11 cellular contexts compared by ENCODE assay signal in the genomic region with DNA sequence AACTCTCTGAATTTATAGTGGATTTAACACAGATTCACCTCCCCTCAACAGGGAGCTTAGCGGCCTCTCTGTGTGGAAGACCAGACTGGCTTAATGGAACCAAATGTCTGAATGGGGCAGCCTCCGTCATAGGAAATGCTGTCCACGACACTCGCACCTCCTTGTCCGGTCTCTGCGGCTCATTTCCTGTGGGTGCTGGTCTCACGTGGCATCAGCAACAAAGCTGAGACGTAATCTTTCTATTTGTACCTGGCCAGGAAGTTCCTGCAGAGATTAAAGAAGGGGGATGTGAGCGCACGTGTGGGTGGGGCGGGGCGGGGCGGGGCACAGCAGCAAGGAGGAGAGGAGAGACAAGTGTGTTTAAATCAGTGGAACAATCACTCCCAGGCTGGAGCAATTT.
A peak's percentile ranks its signal among the peaks of the same experiment; 100 is the strongest.
DNase-seq lines count a peak whose midpoint lies in the region; ATAC-seq and TF ChIP-seq lines count a peak whose summit lies in the region.
"Had no signal": no experiment of that assay in that cellular context is flagged by ENCODE, and none has a peak within 500 bp of the region (broad histone marks: within the 10 kb centered on the region; RNA-seq: fewer than 3 reads in every experiment).

No MANE protein-coding gene starts in this region.

- H3K36me3 Mint-ChIP-seq in neural progenitor cell, result no peaks in the 10 kb centered on the region

- no peak overlapping the region for H3K4me3 Mint-ChIP-seq in neural progenitor cell

- no peaks in the 10 kb centered on the region for H3F3A ChIP-seq in neural progenitor cell (ENCODE audit: low read depth)

- no peaks in the 10 kb centered on the region for H3K27me3 ChIP-seq in neural progenitor cell
- H3K27me3 ChIP-seq: cardiac muscle cell had no signal

- DNase-seq in DMS79 treated with DMSO at 0.1 percent for 48 hours (lab: John Stamatoyannopoulos, UW) (peak; percentile 28), DMS79 (lab: John Stamatoyannopoulos, UW) (no peak), neural progenitor cell (ENCODE audit: low spot score) (no peak), HT-29 (ENCODE audit: low spot score) (no peak)
- DNase-seq in Jurkat, Clone E6-1 (ENCODE audit: low read depth, low spot score), result peak; percentile 42
- peak; percentile 32 for DNase-seq in central memory CD4-positive, alpha-beta T cell
- DNase-seq: trophoblast cell had no signal

- ATAC-seq in HG02970 (IDR thresholded peaks at IDR 0.05; ENCODE audit: low FRiP score, unreplicated experiment) (no peak), HG03039 (IDR thresholded peaks at IDR 0.05; ENCODE audit: unreplicated experiment) (no peak)

- no peak overlapping the region for H3K9ac ChIP-seq in neural progenitor cell

- H3K27ac Mint-ChIP-seq in neural progenitor cell, result no peak overlapping the region

- no peaks in the 10 kb centered on the region for H4K20me1 ChIP-seq in neural progenitor cell (ENCODE audit: low read depth)

- H3K9me3 ChIP-seq in neural progenitor cell (ENCODE audit: low read depth), result no peaks in the 10 kb centered on the region

- no peak overlapping the region for H3K27ac ChIP-seq in neural progenitor cell
- H3K27ac ChIP-seq: 22Rv1, cardiac muscle cell had no signal

- peaks cover 15% of the 10 kb centered on the region for H3K4me1 ChIP-seq in neural progenitor cell

- no peak for TF ChIP-seq CTCF in neural progenitor cell (IDR thresholded peaks at IDR 0.05)

- no peaks in the 10 kb centered on the region for H3K9me3 Mint-ChIP-seq in neural progenitor cell

- no peaks in the 10 kb centered on the region for H3K36me3 ChIP-seq in neural progenitor cell
- H3K36me3 ChIP-seq: cardiac muscle cell had no signal

- H2AFZ ChIP-seq in neural progenitor cell (replicated peaks), result peak overlapping the region; percentile 26

- H3K27me3 Mint-ChIP-seq in neural progenitor cell (ENCODE audit: insufficient read depth, low read depth), result no peaks in the 10 kb centered on the region

- peak overlapping the region; percentile 60 for H3K4me2 ChIP-seq in neural progenitor cell

- H3K4me1 Mint-ChIP-seq in neural progenitor cell, result peaks cover 25% of the 10 kb centered on the region

- H3K4me3 ChIP-seq in Jurkat, Clone E6-1 (ENCODE audit: low read length), result peak overlapping the region; percentile 40
- H3K4me3 ChIP-seq in neural progenitor cell, result peak overlapping the region; percentile 26
- H3K4me3 ChIP-seq: cardiac muscle cell had no signal

- H3K79me2 ChIP-seq in neural progenitor cell (ENCODE audit: low read depth), result no peaks in the 10 kb centered on the region

Comparison
In these comparisons a context has a peak if more than half of its experiments do, and no peak if none do; other contexts are left out.
1. DNase-seq: peak in DMS79 treated with DMSO at 0.1 percent for 48 hours (single experiment), Jurkat, Clone E6-1 (single experiment) and central memory CD4-positive, alpha-beta T cell (single experiment); none in DMS79 (single experiment), neural progenitor cell (single experiment) and HT-29 (single experiment).